1 cellular context compared by ENCODE assay signal in genomic region chr9:105447386-105447813, GRCh38.
A peak's percentile ranks its signal among the peaks of the same experiment; 100 is the strongest.
TF ChIP-seq lines count a peak whose summit lies in the region.

No MANE protein-coding gene starts in this region.

TF ChIP-seq in K562, 482 proteins besides CTCF, POLR2A, EP300 and RAD21 (continued from another document):
- TF ChIP-seq ZBTB40 (IDR thresholded peaks at IDR 0.05) (peak; percentile 53; the same call in 1 of the 2 replicates), ZBTB40 (CRISPR knock-in tag; IDR thresholded peaks at IDR 0.05) (no peak), CTBP1 (IDR thresholded peaks at IDR 0.05; ENCODE audit: borderline replicate concordance) (no peak), SUPT5H (IDR thresholded peaks at IDR 0.05) (no peak), L3MBTL2 (IDR thresholded peaks at IDR 0.05) (peak; percentile 32; the same call in 1 of the 2 replicates), EP400 (IDR thresholded peaks at IDR 0.05) (peak; percentile 13; the same call in 1 of the 2 replicates), ZFP36 (IDR thresholded peaks at IDR 0.05; ENCODE audit: low read depth, low read length, partially characterized antibody) (peak; percentile 4), SMARCE1 (IDR thresholded peaks at IDR 0.05) (peak; percentile 42; the same call in 1 of the 2 replicates), NFRKB (IDR thresholded peaks at IDR 0.05; ENCODE audit: low read depth) (peak; percentile 44; the same call in 1 of the 2 replicates), U2AF2 (optimal IDR thresholded peaks at IDR 0.05; ENCODE audit: low read depth, low read length) (no peak), SMARCA4 (IDR thresholded peaks at IDR 0.05) (0 out of 2 replicates have a peak, but pooled peaks have one; percentile 12), MTA1 (IDR thresholded peaks at IDR 0.05; ENCODE audit: borderline replicate concordance) (peak; percentile 60; the same call in 1 of the 2 replicates), HLTF (IDR thresholded peaks at IDR 0.05) (0 out of 2 replicates have a peak, but pooled peaks have one; percentile 51)
- TF ChIP-seq, protein P1, sequence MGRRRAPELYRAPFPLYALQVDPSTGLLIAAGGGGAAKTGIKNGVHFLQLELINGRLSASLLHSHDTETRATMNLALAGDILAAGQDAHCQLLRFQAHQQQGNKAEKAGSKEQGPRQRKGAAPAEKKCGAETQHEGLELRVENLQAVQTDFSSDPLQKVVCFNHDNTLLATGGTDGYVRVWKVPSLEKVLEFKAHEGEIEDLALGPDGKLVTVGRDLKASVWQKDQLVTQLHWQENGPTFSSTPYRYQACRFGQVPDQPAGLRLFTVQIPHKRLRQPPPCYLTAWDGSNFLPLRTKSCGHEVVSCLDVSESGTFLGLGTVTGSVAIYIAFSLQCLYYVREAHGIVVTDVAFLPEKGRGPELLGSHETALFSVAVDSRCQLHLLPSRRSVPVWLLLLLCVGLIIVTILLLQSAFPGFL (CRISPR knock-in tag; IDR thresholded peaks at IDR 0.05), result no peak
- TF ChIP-seq, protein P2, sequence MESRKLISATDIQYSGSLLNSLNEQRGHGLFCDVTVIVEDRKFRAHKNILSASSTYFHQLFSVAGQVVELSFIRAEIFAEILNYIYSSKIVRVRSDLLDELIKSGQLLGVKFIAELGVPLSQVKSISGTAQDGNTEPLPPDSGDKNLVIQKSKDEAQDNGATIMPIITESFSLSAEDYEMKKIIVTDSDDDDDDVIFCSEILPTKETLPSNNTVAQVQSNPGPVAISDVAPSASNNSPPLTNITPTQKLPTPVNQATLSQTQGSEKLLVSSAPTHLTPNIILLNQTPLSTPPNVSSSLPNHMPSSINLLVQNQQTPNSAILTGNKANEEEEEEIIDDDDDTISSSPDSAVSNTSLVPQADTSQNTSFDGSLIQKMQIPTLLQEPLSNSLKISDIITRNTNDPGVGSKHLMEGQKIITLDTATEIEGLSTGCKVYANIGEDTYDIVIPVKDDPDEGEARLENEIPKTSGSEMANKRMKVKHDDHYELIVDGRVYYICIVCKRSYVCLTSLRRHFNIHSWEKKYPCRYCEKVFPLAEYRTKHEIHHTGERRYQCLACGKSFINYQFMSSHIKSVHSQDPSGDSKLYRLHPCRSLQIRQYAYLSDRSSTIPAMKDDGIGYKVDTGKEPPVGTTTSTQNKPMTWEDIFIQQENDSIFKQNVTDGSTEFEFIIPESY (CRISPR knock-in tag; IDR thresholded peaks at IDR 0.05), result 0 out of 2 replicates have a peak, but pooled peaks have one; percentile 22
